1 cellular context compared by ENCODE assay signal in genomic region chr1:93528416-93528815, GRCh38.
TF ChIP-seq lines count a peak whose summit lies in the region.

No MANE protein-coding gene starts in this region.

TF ChIP-seq in WTC11, 78 proteins besides CTCF, POLR2A, EP300 and RAD21 (continued from another document):
- no peak for TF ChIP-seq ZSCAN18 (CRISPR knock-in tag; IDR thresholded peaks at IDR 0.05)
- TF ChIP-seq ZNF396 (CRISPR knock-in tag; IDR thresholded peaks at IDR 0.05; ENCODE audit: borderline replicate concordance) = no peak
- no peak for TF ChIP-seq E2F5 (CRISPR knock-in tag; IDR thresholded peaks at IDR 0.05)
